12 cellular contexts compared by ENCODE assay signal in the genomic region with DNA sequence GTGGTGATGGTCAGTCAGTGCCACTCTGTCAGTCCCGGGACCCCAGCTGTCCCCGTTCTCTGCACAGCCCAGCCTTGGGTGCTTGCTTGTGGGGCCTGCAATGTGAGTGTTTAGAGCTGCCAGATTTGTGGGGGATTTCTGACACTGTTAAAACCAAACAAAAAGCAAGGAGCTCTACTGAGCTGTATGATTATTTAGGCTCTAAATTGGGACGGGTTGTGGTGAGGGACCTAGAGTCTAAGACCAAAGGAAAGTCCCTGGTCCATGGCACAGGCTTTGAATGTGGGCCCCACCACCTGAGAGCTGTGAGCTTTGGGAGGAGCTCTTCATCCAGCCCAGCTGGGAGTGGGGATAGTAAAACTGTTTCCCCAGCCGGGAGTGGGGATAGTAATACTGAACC.
A peak's percentile ranks its signal among the peaks of the same experiment; 100 is the strongest.
DNase-seq lines count a peak whose midpoint lies in the region; ATAC-seq and TF ChIP-seq lines count a peak whose summit lies in the region.
"Had no signal": no experiment of that assay in that cellular context is flagged by ENCODE, and none has a peak within 500 bp of the region (broad histone marks: within the 10 kb centered on the region; RNA-seq: fewer than 3 reads in every experiment).

No MANE protein-coding gene starts in this region.

- H3K4me3 ChIP-seq in BLaER1 treated with 17β-estradiol and CSF1 and Interleukin-3, amounts not matched to agents 10 nM and 100 nM, result no peak overlapping the region
- no peak overlapping the region for H3K4me3 ChIP-seq in mammary epithelial cell (replicated peaks in 1 of 3; ENCODE audit: insufficient read depth in 1 of 3, low read depth in 2 of 3, low read length in 3 of 3)
- no peak overlapping the region for H3K4me3 ChIP-seq in foreskin fibroblast (ENCODE audit: low read depth in 1 of 2, low read length in 2 of 2)

- no peak overlapping the region for H3K9ac ChIP-seq in BLaER1 treated with 17β-estradiol and CSF1 and Interleukin-3, amounts not matched to agents 10 nM and 100 nM
- H3K9ac ChIP-seq in mammary epithelial cell (ENCODE audit: insufficient read depth, low read length), result no peak overlapping the region

- TF ChIP-seq POLR2A in erythroblast (IDR thresholded peaks at IDR 0.05; ENCODE audit: low read length), result no peak

- no peaks in the 10 kb centered on the region for H3K79me2 ChIP-seq in mammary epithelial cell (ENCODE audit: insufficient read depth, low read length)

- H4K20me1 ChIP-seq in BLaER1 treated with 17β-estradiol and CSF1 and Interleukin-3, amounts not matched to agents 10 nM and 100 nM, result peaks cover 0 to 26% (median 7%) of the 10 kb centered on the region in 11 experiments; a peak in 8 of 22 replicates
- no peaks in the 10 kb centered on the region for H4K20me1 ChIP-seq in mammary epithelial cell (ENCODE audit: insufficient read depth, low read length)

- no peaks in the 10 kb centered on the region for H3K9me3 ChIP-seq in BLaER1 treated with 17β-estradiol and CSF1 and Interleukin-3, amounts not matched to agents 10 nM and 100 nM (replicated peaks in 1 of 11)
- H3K9me3 ChIP-seq in mammary epithelial cell (replicated peaks; ENCODE audit: insufficient read depth, low read length), result no peaks in the 10 kb centered on the region

- dilution Hi-C loops in mammary epithelial cell (cut with HindIII; ENCODE audit: low sequenced_read_pairs), result no loop called here

- 51% methylated on average over 2 of the region's 4 CpGs for WGBS in mammary epithelial cell (ENCODE audit: low coverage, missing lambda C conversion rate)

- H3K4me2 ChIP-seq in BLaER1 treated with 17β-estradiol and CSF1 and Interleukin-3, amounts not matched to agents 10 nM and 100 nM, result peak overlapping the region in 6 of 11 experiments; percentile 2 to 29 (median 14); a peak in 2 of 22 replicates
- peak overlapping the region; percentile 46 for H3K4me2 ChIP-seq in mammary epithelial cell (ENCODE audit: insufficient read depth, low read depth, low read length)

- no peaks in the 10 kb centered on the region for H3K27me3 ChIP-seq in BLaER1 treated with 17β-estradiol and CSF1 and Interleukin-3, amounts not matched to agents 10 nM and 100 nM
- no peaks in the 10 kb centered on the region for H3K27me3 ChIP-seq in mammary epithelial cell (ENCODE audit: insufficient read depth, low read length)

- peak; percentile 56 for ATAC-seq in GM19023 (IDR thresholded peaks at IDR 0.05; ENCODE audit: unreplicated experiment)
- ATAC-seq in HG02840 (IDR thresholded peaks at IDR 0.05; ENCODE audit: low FRiP score, unreplicated experiment), result peak; percentile 59
- ATAC-seq: sciatic nerve had no signal

- DNase-seq in mammary epithelial cell (no peak), NCI-H345 (lab: John Stamatoyannopoulos, UW) (no peak), cardiac septum (ENCODE audit: low spot score) (no peak), foreskin fibroblast (no peak), erythroblast (lab: John Stamatoyannopoulos, UW) (no peak)
- DNase-seq: activated CD4-positive, alpha-beta T cell treated with anti-CD3 and anti-CD28 coated beads for 4 hours; activated gamma-delta T cell; NCI-H1417 had no signal

- H3K36me3 ChIP-seq in BLaER1 treated with 17β-estradiol and CSF1 and Interleukin-3, amounts not matched to agents 10 nM and 100 nM, result no peaks in the 10 kb centered on the region
- no peaks in the 10 kb centered on the region for H3K36me3 ChIP-seq in mammary epithelial cell (ENCODE audit: insufficient read depth, low read length)

- CTCF ChIA-PET in mammary epithelial cell (lab: Charles Lee; ENCODE audit: low non-redundant PET), result no interaction called here

- no peak for TF ChIP-seq CTCF in mammary epithelial cell (conservative IDR thresholded peaks at IDR 0.05 in 1 of 2, IDR thresholded peaks at IDR 0.05 in 1 of 2; ENCODE audit: extremely low read depth in 1 of 2, insufficient read depth in 1 of 2, low read depth in 1 of 2, low read length in 2 of 2)
- TF ChIP-seq CTCF in foreskin fibroblast (IDR thresholded peaks at IDR 0.05; ENCODE audit: low read depth, low read length), result no peak

- peaks cover 0 to 15% (median 9%) of the 10 kb centered on the region in 10 experiments; a peak in 14 of 20 replicates for H3K4me1 ChIP-seq in BLaER1 treated with 17β-estradiol and CSF1 and Interleukin-3, amounts not matched to agents 10 nM and 100 nM
- H3K4me1 ChIP-seq in mammary epithelial cell (ENCODE audit: insufficient read depth, low read length), result peaks cover 16% of the 10 kb centered on the region

- no peak overlapping the region for H3K27ac ChIP-seq in BLaER1 treated with 17β-estradiol and CSF1 and Interleukin-3, amounts not matched to agents 10 nM and 100 nM
- no peak overlapping the region for H3K27ac ChIP-seq in mammary epithelial cell (ENCODE audit: insufficient read depth, low read depth, low read length)

- peak overlapping the region; percentile 53 for H2AFZ ChIP-seq in mammary epithelial cell (ENCODE audit: low read depth, low read length)

- intact Hi-C loops in mammary epithelial cell (cut with micrococcal nuclease) (no loop called here), cardiac septum (cut with DNase I) (no loop called here)

- in situ Hi-C loops in mammary epithelial cell (cut with MboI; ENCODE audit: low sequenced_read_pairs in 2 of 2), result no loop called here

- BruUV-seq in mammary epithelial cell (replicated peaks; lab: Mats Ljungman, UMichigan), result no TSS peak
